14 cellular contexts compared by ENCODE assay signal in the genomic region with DNA sequence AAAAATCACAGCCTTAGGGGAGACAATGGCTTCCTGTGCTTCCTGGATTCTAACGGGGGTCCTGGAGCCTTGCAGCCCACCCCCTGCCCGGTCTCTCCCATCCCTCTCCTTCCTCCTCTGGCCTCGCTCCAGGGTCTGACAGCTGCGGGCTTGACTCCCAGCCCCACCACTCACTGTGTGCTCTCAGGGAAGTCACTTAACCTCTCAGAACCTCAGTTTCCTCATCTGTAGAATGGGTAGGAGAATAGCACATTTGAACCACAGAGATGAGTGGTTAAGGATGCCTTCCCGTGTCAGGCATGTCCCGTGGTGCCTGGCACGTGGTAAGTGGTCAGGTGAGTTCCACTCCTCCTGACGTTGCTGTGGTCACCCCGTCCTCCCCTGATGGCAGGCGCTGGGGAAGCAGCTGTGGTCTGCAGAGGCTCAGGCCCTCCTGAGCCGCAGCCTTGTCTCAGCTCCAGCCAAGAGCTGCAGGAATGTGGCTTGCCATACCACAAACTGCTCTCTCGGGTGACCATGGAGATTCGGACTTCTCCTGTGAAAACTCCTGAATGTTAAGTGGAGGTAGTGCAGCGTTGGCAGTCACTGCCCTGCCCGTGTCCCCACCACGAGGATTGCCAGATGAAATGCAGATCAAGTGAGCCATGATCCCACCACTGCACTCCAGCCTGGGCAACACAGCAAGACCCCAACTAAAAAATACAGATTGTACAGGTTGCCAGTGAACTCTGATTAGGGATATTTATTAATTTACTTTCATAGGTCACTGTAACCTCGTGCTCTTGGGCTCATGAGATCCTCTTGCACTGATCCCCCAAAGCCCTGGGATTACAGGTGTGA.
DNase-seq lines count a peak whose midpoint lies in the region; ATAC-seq and TF ChIP-seq lines count a peak whose summit lies in the region.
"Had no signal": no experiment of that assay in that cellular context is flagged by ENCODE, and none has a peak within 500 bp of the region (broad histone marks: within the 10 kb centered on the region; RNA-seq: fewer than 3 reads in every experiment).

No MANE protein-coding gene starts in this region.

- H2AFZ ChIP-seq in osteoblast (ENCODE audit: low read length): no peak overlapping the region

- H3K79me2 ChIP-seq in osteoblast (ENCODE audit: insufficient read depth, low read length): no peaks in the 10 kb centered on the region

- no peak overlapping the region for H3K4me3 Mint-ChIP-seq in activated T-cell treated with anti-CD3 and anti-CD28 coated beads, Interleukin-2, amount 50 U/mL, for 24 hours
- no peak overlapping the region for H3K4me3 Mint-ChIP-seq in activated CD4-positive, alpha-beta memory T cell treated with anti-CD3 and anti-CD28 coated beads for 36 hours

- no peak for ATAC-seq in body of pancreas
- no peak for ATAC-seq in GM19455 (IDR thresholded peaks at IDR 0.05; ENCODE audit: unreplicated experiment)

- no peak overlapping the region for H3K4me2 ChIP-seq in osteoblast (ENCODE audit: insufficient read depth, low read length)

- POLR2A ChIA-PET in activated CD4-positive, alpha-beta memory T cell treated with anti-CD3 and anti-CD28 coated beads for 36 hours (lab: Charles Lee): no interaction called here

- H3K36me3 Mint-ChIP-seq in activated T-cell treated with anti-CD3 and anti-CD28 coated beads, Interleukin-2, amount 50 U/mL, for 24 hours (ENCODE audit: low read depth): no peaks in the 10 kb centered on the region
- H3K36me3 Mint-ChIP-seq in activated CD4-positive, alpha-beta memory T cell treated with anti-CD3 and anti-CD28 coated beads for 36 hours: no peaks in the 10 kb centered on the region

- H3K9me3 ChIP-seq in body of pancreas (no peaks in the 10 kb centered on the region), osteoblast (ENCODE audit: low read depth, low read length) (no peaks in the 10 kb centered on the region)
- H3K9me3 ChIP-seq: Caco-2, Peyer's patch had no signal

- CTCF ChIA-PET in activated CD4-positive, alpha-beta memory T cell treated with anti-CD3 and anti-CD28 coated beads for 36 hours (lab: Charles Lee): interaction anchor here (1.5 kb wide), 1 partner anchor 34 kb away, joined by 4 read pairs; no protein-coding TSS in a partner anchor

- peaks cover 22% of the 10 kb centered on the region for H3K4me1 Mint-ChIP-seq in activated T-cell treated with anti-CD3 and anti-CD28 coated beads, Interleukin-2, amount 50 U/mL, for 24 hours (ENCODE audit: low read depth)
- H3K4me1 Mint-ChIP-seq in activated CD4-positive, alpha-beta memory T cell treated with anti-CD3 and anti-CD28 coated beads for 36 hours (ENCODE audit: low read depth): peaks cover 15% of the 10 kb centered on the region

- H4K20me1 ChIP-seq in osteoblast (ENCODE audit: insufficient read depth, low read length): no peaks in the 10 kb centered on the region

- no peak for TF ChIP-seq POLR2A in body of pancreas (IDR thresholded peaks at IDR 0.05)

- peak overlapping the region in 3 of 4 donors; percentile 61 to 70 (median 61) for H3K27ac ChIP-seq in body of pancreas
- no peak overlapping the region for H3K27ac ChIP-seq in osteoblast (ENCODE audit: low read depth, low read length)
- H3K27ac ChIP-seq: Peyer's patch had no signal

- intact Hi-C loops in body of pancreas (cut with DNase I): no loop called here
- intact Hi-C loops in activated CD4-positive, alpha-beta memory T cell treated with anti-CD3 and anti-CD28 coated beads for 36 hours (cut with micrococcal nuclease): no loop called here

- H3K27me3 Mint-ChIP-seq in activated T-cell treated with anti-CD3 and anti-CD28 coated beads, Interleukin-2, amount 50 U/mL, for 24 hours: no peaks in the 10 kb centered on the region
- H3K27me3 Mint-ChIP-seq in activated CD4-positive, alpha-beta memory T cell treated with anti-CD3 and anti-CD28 coated beads for 36 hours: no peaks in the 10 kb centered on the region

- no peak overlapping the region for H3K27ac Mint-ChIP-seq in activated T-cell treated with anti-CD3 and anti-CD28 coated beads, Interleukin-2, amount 50 U/mL, for 24 hours
- no peak overlapping the region for H3K27ac Mint-ChIP-seq in activated CD4-positive, alpha-beta memory T cell treated with anti-CD3 and anti-CD28 coated beads for 36 hours

- no peak overlapping the region for H3K4me3 ChIP-seq in body of pancreas
- H3K4me3 ChIP-seq in osteoblast (ENCODE audit: insufficient read depth, low read length): no peak overlapping the region
- H3K4me3 ChIP-seq: Peyer's patch had no signal

- TF ChIP-seq CTCF in body of pancreas (IDR thresholded peaks at IDR 0.05) (no peak), osteoblast (IDR thresholded peaks at IDR 0.05; ENCODE audit: extremely low read depth, low read depth, low read length) (no peak)

- DNase-seq in H4 (ENCODE audit: low spot score) (peak; percentile 24), LHCN-M2 (ENCODE audit: low read depth) (peak; percentile 52), body of pancreas (no peak), osteoblast (ENCODE audit: insufficient read length, low spot score, missing footprints) (peak; percentile 91), medulla oblongata (ENCODE audit: extremely low spot score) (no peak)
- DNase-seq in activated T-cell treated with anti-CD3 and anti-CD28 coated beads, Interleukin-2, amount 50 U/mL, for 24 hours: no peak
- no peak for DNase-seq in activated CD4-positive, alpha-beta memory T cell treated with anti-CD3 and anti-CD28 coated beads for 36 hours
- DNase-seq: AML-193, NCI-H1694 treated with DMSO at 0.1 percent for 48 hours, NCI-H2227 treated with DMSO at 0.1 percent for 48 hours, Right ventricle myocardium superior had no signal

- H3K9me3 Mint-ChIP-seq in activated T-cell treated with anti-CD3 and anti-CD28 coated beads, Interleukin-2, amount 50 U/mL, for 24 hours: no peaks in the 10 kb centered on the region
- no peaks in the 10 kb centered on the region for H3K9me3 Mint-ChIP-seq in activated CD4-positive, alpha-beta memory T cell treated with anti-CD3 and anti-CD28 coated beads for 36 hours

- no peaks in the 10 kb centered on the region for H3K27me3 ChIP-seq in body of pancreas
- H3K27me3 ChIP-seq in osteoblast (ENCODE audit: insufficient read depth, low read length): no peaks in the 10 kb centered on the region
- H3K27me3 ChIP-seq: Peyer's patch had no signal

- WGBS in body of pancreas, 2 donors: 82 to 84% methylated on average over 10 to 17 of the region's 17 CpGs

- H3K36me3 ChIP-seq in body of pancreas (replicated peaks in 1 of 2; ENCODE audit: insufficient read depth in 1 of 2, low read depth in 2 of 2) (no peaks in the 10 kb centered on the region), osteoblast (ENCODE audit: insufficient read depth, low read length) (no peaks in the 10 kb centered on the region)
- H3K36me3 ChIP-seq: Peyer's patch had no signal

- peaks cover 19% of the 10 kb centered on the region for H3K4me1 ChIP-seq in body of pancreas
- peaks cover 4% of the 10 kb centered on the region for H3K4me1 ChIP-seq in osteoblast (ENCODE audit: insufficient read depth, low read length)

Comparison
In these comparisons a context has a peak if more than half of its experiments do, and no peak if none do; other contexts are left out.
1. DNase-seq: peak in H4 (single experiment), LHCN-M2 (single experiment) and osteoblast (single experiment); none in body of pancreas (0 of 4), medulla oblongata (single experiment), activated T-cell treated with anti-CD3 and anti-CD28 coated beads, Interleukin-2, amount 50 U/mL, for 24 hours (single experiment) and activated CD4-positive, alpha-beta memory T cell treated with anti-CD3 and anti-CD28 coated beads for 36 hours (single experiment).